ENCODE assay signal across 17 cellular contexts in the genomic region with DNA sequence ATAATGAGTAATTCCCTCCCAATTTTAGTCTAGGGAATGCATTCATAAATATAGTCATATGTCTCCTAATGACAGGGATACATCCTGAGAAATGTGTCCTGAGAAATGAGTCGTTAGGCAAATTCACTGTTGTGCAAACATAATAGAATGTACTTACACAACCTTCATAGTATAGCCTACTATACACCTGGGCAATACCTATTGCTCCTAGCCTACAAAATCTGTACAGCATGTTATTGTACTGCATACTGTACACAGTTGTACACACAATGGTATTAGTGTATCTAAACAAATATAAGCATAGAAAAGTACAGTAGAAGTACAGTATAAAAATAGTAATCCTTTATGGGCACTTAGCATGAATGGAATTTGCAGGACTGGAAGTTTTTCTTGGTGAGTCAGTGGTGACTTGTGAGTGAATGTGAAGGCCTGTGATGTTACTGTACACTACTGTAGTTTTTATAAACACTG. TPM values are rescaled to one million over a fixed set of nuclear protein-coding genes. Genes with fewer than 3 reads are reported as not detected.
DNase-seq lines count a peak whose midpoint lies in the region; TF ChIP-seq lines count a peak whose summit lies in the region.
"Had no signal": no experiment of that assay in that cellular context is flagged by ENCODE, and none has a peak within 500 bp of the region (broad histone marks: within the 10 kb centered on the region; RNA-seq: fewer than 3 reads in every experiment).

No MANE protein-coding gene starts in this region.

- H3K27ac ChIP-seq in mammary epithelial cell (ENCODE audit: insufficient read depth, low read depth, low read length) (peak overlapping the region; percentile 64), mesodermal cell (ENCODE audit: low read depth, low read length, severe bottlenecking) (peak overlapping the region; percentile 75)
- H3K27ac ChIP-seq: gastrocnemius medialis, neutrophil, thoracic aorta had no signal

- in situ Hi-C loops in mammary epithelial cell (cut with MboI; ENCODE audit: low sequenced_read_pairs in 2 of 2) (no loop called here), HAP-1 (cut with MboI; ENCODE audit: low sequenced_read_pairs) (no loop called here)

- H3K27ac Mint-ChIP-seq in Calu3 (ENCODE audit: unreplicated experiment) (no peak overlapping the region), progenitor cell of endocrine pancreas (no peak overlapping the region)
- H3K27ac Mint-ChIP-seq: activated B cell treated with CpG ODN at 0.5 μM for 24 hours; activated T-helper 17 cell treated with anti-CD3 and anti-CD28 coated beads, Interleukin-2, amount 50 U/mL, for 72 hours; IgD-negative memory B cell had no signal

- H3K9me3 Mint-ChIP-seq in Calu3 (ENCODE audit: low read depth, unreplicated experiment): peaks cover 2% of the 10 kb centered on the region
- peaks cover 6% of the 10 kb centered on the region for H3K9me3 Mint-ChIP-seq in progenitor cell of endocrine pancreas (ENCODE audit: low read depth)
- H3K9me3 Mint-ChIP-seq: activated T-helper 17 cell treated with anti-CD3 and anti-CD28 coated beads, Interleukin-2, amount 50 U/mL, for 72 hours had no signal

- H3K36me3 ChIP-seq in mammary epithelial cell (ENCODE audit: insufficient read depth, low read length) (peaks cover 9% of the 10 kb centered on the region), mesodermal cell (ENCODE audit: control insufficient read depth, insufficient read depth, low read length) (peaks cover 64% of the 10 kb centered on the region), HAP-1 (replicated peaks) (peaks cover 16% of the 10 kb centered on the region; the same call in 1 of the 2 replicates)
- H3K36me3 ChIP-seq: neutrophil had no signal

- no TSS peak for BruUV-seq in Calu3 (replicated peaks; lab: Mats Ljungman, UMichigan)
- BruUV-seq in mammary epithelial cell (replicated peaks; lab: Mats Ljungman, UMichigan): no TSS peak

- peaks cover 6% of the 10 kb centered on the region for H3K9me3 ChIP-seq in mammary epithelial cell (replicated peaks; ENCODE audit: insufficient read depth, low read length)
- peaks cover 25% of the 10 kb centered on the region for H3K9me3 ChIP-seq in mesodermal cell (ENCODE audit: control insufficient read depth, low read length)
- no peaks in the 10 kb centered on the region for H3K9me3 ChIP-seq in HAP-1
- H3K9me3 ChIP-seq: gastrocnemius medialis, neutrophil had no signal

- no peaks in the 10 kb centered on the region for H3K27me3 ChIP-seq in mammary epithelial cell (ENCODE audit: insufficient read depth, low read length)
- no peaks in the 10 kb centered on the region for H3K27me3 ChIP-seq in HAP-1 (ENCODE audit: low read depth)
- H3K27me3 ChIP-seq: gastrocnemius medialis, neutrophil had no signal

- DNase-seq in Calu3 (peak; percentile 5), NCI-H526 (lab: John Stamatoyannopoulos, UW) (peak; percentile 82 to 86), mammary epithelial cell (peak; percentile 82), progenitor cell of endocrine pancreas (ENCODE audit: low spot score, unreplicated experiment) (no peak), HAP-1 (ENCODE audit: low spot score in 2 of 2) (no peak)
- no peak for DNase-seq in activated CD8-positive, alpha-beta memory T cell treated with anti-CD3 and anti-CD28 coated beads, Interleukin-2, amount 50 U/mL, for 4 hours
- DNase-seq in stimulated activated CD4-positive, alpha-beta T cell treated with anti-CD3 and anti-CD28 coated beads, Interleukin-1b, Interleukin-23, amount 100 ng/mL, for 48 hours: no peak
- DNase-seq: activated B cell treated with CpG ODN at 0.5 μM for 24 hours, cerebellar nuclear complex, gastrocnemius medialis, left colon, NCI-H2107 had no signal

- H3K27me3 Mint-ChIP-seq in Calu3 (ENCODE audit: unreplicated experiment): no peaks in the 10 kb centered on the region
- H3K27me3 Mint-ChIP-seq in progenitor cell of endocrine pancreas: no peaks in the 10 kb centered on the region
- H3K27me3 Mint-ChIP-seq: activated B cell treated with CpG ODN at 0.5 μM for 24 hours; activated T-helper 17 cell treated with anti-CD3 and anti-CD28 coated beads, Interleukin-2, amount 50 U/mL, for 72 hours; IgD-negative memory B cell had no signal

- dilution Hi-C loops in mammary epithelial cell (cut with HindIII; ENCODE audit: low sequenced_read_pairs): no loop called here

- H3K79me2 ChIP-seq in mammary epithelial cell (ENCODE audit: insufficient read depth, low read length): peaks cover 43% of the 10 kb centered on the region

- H3K4me3 Mint-ChIP-seq in Calu3 (ENCODE audit: low read depth, unreplicated experiment) (no peak overlapping the region), progenitor cell of endocrine pancreas (ENCODE audit: low read depth) (no peak overlapping the region)
- H3K4me3 Mint-ChIP-seq: activated B cell treated with CpG ODN at 0.5 μM for 24 hours; activated T-helper 17 cell treated with anti-CD3 and anti-CD28 coated beads, Interleukin-2, amount 50 U/mL, for 72 hours; IgD-negative memory B cell had no signal

- H3K4me1 Mint-ChIP-seq in Calu3 (ENCODE audit: low read depth, unreplicated experiment): peaks cover 2% of the 10 kb centered on the region
- peaks cover 7% of the 10 kb centered on the region for H3K4me1 Mint-ChIP-seq in progenitor cell of endocrine pancreas (ENCODE audit: low read depth)

- 0% methylated on average over 1 of the region's 1 CpG for WGBS in mammary epithelial cell (ENCODE audit: low coverage, missing lambda C conversion rate)
- no CpG with 5 or more reads among the region's 1 CpG for WGBS in mesodermal cell (ENCODE audit: insufficient coverage in 2 of 2), 2 experiments

- no peak overlapping the region for H2AFZ ChIP-seq in mammary epithelial cell (ENCODE audit: low read depth, low read length)

- H3K36me3 Mint-ChIP-seq in Calu3 (ENCODE audit: insufficient read depth, unreplicated experiment): no peaks in the 10 kb centered on the region
- peaks cover 21% of the 10 kb centered on the region for H3K36me3 Mint-ChIP-seq in progenitor cell of endocrine pancreas (ENCODE audit: insufficient read depth)

- H3K4me2 ChIP-seq in mammary epithelial cell (ENCODE audit: insufficient read depth, low read depth, low read length): peak overlapping the region; percentile 52

- H3K4me3 ChIP-seq in mammary epithelial cell (replicated peaks in 1 of 3; ENCODE audit: insufficient read depth in 1 of 3, low read depth in 2 of 3, low read length in 3 of 3) (no peak overlapping the region), mesodermal cell (ENCODE audit: extremely low read depth, insufficient read depth, low read length, poor library complexity, severe bottlenecking) (no peak overlapping the region), HAP-1 (no peak overlapping the region)
- H3K4me3 ChIP-seq: gastrocnemius medialis, thoracic aorta had no signal

- H3K4me1 ChIP-seq in mammary epithelial cell (ENCODE audit: insufficient read depth, low read length) (peaks cover 31% of the 10 kb centered on the region), mesodermal cell (ENCODE audit: control insufficient read depth, insufficient read depth, low read length, poor library complexity, severe bottlenecking) (peaks cover 3% of the 10 kb centered on the region), HAP-1 (peaks cover 5% of the 10 kb centered on the region; the same call in 1 of the 2 replicates)

- H4K20me1 ChIP-seq in mammary epithelial cell (ENCODE audit: insufficient read depth, low read length): no peaks in the 10 kb centered on the region

- intact Hi-C loops in Calu3 (cut with micrococcal nuclease; ENCODE audit: unreplicated experiment) (loop anchor here (10.0 kb wide), 1 partner anchor 517 kb away; no protein-coding TSS in a partner anchor), mammary epithelial cell (cut with micrococcal nuclease) (loop anchor here (10.0 kb wide), 3 partner anchors 237 to 517 kb away; a partner anchor contains a TSS)

- CTCF ChIA-PET in Calu3 (lab: Charles Lee): interaction anchor here (0.6 kb wide), 1 partner anchor 1129 kb away, joined by 5 read pairs; no protein-coding TSS in a partner anchor
- CTCF ChIA-PET in mammary epithelial cell (lab: Charles Lee; ENCODE audit: low non-redundant PET): no interaction called here

- no peak overlapping the region for H3K9ac ChIP-seq in mammary epithelial cell (ENCODE audit: insufficient read depth, low read length)

- no peak for TF ChIP-seq CTCF in Calu3 (IDR thresholded peaks at IDR 0.05; ENCODE audit: unreplicated experiment)
- no peak for TF ChIP-seq CTCF in mammary epithelial cell (conservative IDR thresholded peaks at IDR 0.05 in 1 of 2, IDR thresholded peaks at IDR 0.05 in 1 of 2; ENCODE audit: extremely low read depth in 1 of 2, insufficient read depth in 1 of 2, low read depth in 1 of 2, low read length in 2 of 2)
- no peak for TF ChIP-seq CTCF in progenitor cell of endocrine pancreas (IDR thresholded peaks at IDR 0.05; ENCODE audit: unreplicated experiment)

RNA-seq across cellular contexts. Expression of a gene that starts 6.6 kb away (rescaled TPM):
- total RNA-seq in Calu3 (2022) (21.4 and 23.1 TPM in 2 replicates), mammary epithelial cell (10 to 100 TPM; 23.2 to 24.2 TPM), progenitor cell of endocrine pancreas (35.7 and 37.2 TPM in 2 replicates)
- 9.7 TPM for polyA plus RNA-seq in mammary epithelial cell
- 3.6 TPM for polyA minus RNA-seq in mammary epithelial cell
- polyA plus RNA-seq in mesodermal cell (2013, experiment 1 of 2): 29.6 TPM
- 33.6 TPM for polyA plus RNA-seq in mesodermal cell (2013, experiment 2 of 2)

RNA-seq across cellular contexts. Expression of a gene that starts 6.8 kb away (rescaled TPM):
- 1.9 and 2.2 TPM in 2 replicates for total RNA-seq in Calu3 (2022)
- total RNA-seq in mammary epithelial cell: 1 to 10 TPM; 5.0 to 5.4 TPM
- polyA plus RNA-seq in mammary epithelial cell: 2.4 TPM
- polyA minus RNA-seq in mammary epithelial cell: not detected
- 9.0 TPM for polyA plus RNA-seq in mesodermal cell (2013, experiment 1 of 2)
- polyA plus RNA-seq in mesodermal cell (2013, experiment 2 of 2): 10.6 TPM
- total RNA-seq in progenitor cell of endocrine pancreas: 8.3 and 8.9 TPM in 2 replicates

Comparison
In these comparisons a context has a peak if more than half of its experiments do, and no peak if none do; other contexts are left out.
1. DNase-seq: peak in Calu3 (single experiment), NCI-H526 (2 of 2) and mammary epithelial cell (single experiment); none in progenitor cell of endocrine pancreas (single experiment), activated CD8-positive, alpha-beta memory T cell treated with anti-CD3 and anti-CD28 coated beads, Interleukin-2, amount 50 U/mL, for 4 hours (single experiment), HAP-1 (0 of 2) and stimulated activated CD4-positive, alpha-beta T cell treated with anti-CD3 and anti-CD28 coated beads, Interleukin-1b, Interleukin-23, amount 100 ng/mL, for 48 hours (single experiment).